ENCODE assay signal across 13 cellular contexts in the genomic region with DNA sequence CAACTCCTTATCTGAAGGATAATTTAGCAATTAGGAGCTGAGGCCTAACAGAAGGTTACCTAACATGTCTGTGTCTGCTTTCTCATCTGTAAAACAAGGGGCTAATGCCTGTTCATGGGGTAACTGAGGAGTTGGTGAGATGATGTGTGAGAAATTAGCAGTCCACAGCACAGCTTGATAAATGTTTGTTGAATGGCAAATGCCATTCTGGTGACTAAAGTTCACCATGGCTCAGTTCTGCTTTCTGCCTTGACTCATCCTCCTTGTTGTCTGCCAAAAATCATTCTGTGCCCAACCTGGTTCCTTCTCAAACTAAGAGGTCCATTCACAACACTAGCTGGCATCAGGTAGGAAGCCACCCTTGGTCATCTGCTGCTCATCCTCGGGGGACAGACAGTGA.
DNase-seq lines count a peak whose midpoint lies in the region; ATAC-seq, FAIRE-seq and TF ChIP-seq lines count a peak whose summit lies in the region.
"Had no signal": no experiment of that assay in that cellular context is flagged by ENCODE, and none has a peak within 500 bp of the region (broad histone marks: within the 10 kb centered on the region; RNA-seq: fewer than 3 reads in every experiment).

No MANE protein-coding gene starts in this region.

- H3K4me2 ChIP-seq in A549 (peak overlapping the region; percentile 14), IMR-90 (ENCODE audit: low read depth, low read length) (no peak overlapping the region; the same call in 1 of the 2 replicates), keratinocyte (ENCODE audit: control insufficient read depth, extremely low read depth, insufficient read depth, low read depth, low read length) (peak overlapping the region; percentile 60)

- H3K79me1 ChIP-seq in IMR-90 (ENCODE audit: low read depth in 1 of 2, low read length in 2 of 2): no peaks in the 10 kb centered on the region

- peak overlapping the region; percentile 69 for H2AK5ac ChIP-seq in IMR-90 (ENCODE audit: low read depth, low read length)

- peak overlapping the region; percentile 61 to 81 for H3K27ac ChIP-seq in A549
- 0 out of 2 replicates have a peak overlapping the region, but pooled peaks have one; percentile 4 for H3K27ac ChIP-seq in IMR-90 (ENCODE audit: insufficient read depth, low read length)
- peak overlapping the region; percentile 92 for H3K27ac ChIP-seq in keratinocyte (ENCODE audit: control insufficient read depth, insufficient read depth, low read length)

- BruUV-seq in IMR-90 (replicated peaks; lab: Mats Ljungman, UMichigan): no TSS peak

- H3K56ac ChIP-seq in IMR-90 (ENCODE audit: extremely low read depth, insufficient read depth, low read length): peak overlapping the region; percentile 12; the same call in 1 of the 2 replicates

- H4K20me1 ChIP-seq in IMR-90 (ENCODE audit: insufficient read depth, low read length) (no peaks in the 10 kb centered on the region), keratinocyte (ENCODE audit: control insufficient read depth, extremely low read depth, insufficient read depth, low read length) (no peaks in the 10 kb centered on the region)

- H3K9ac ChIP-seq in IMR-90 (ENCODE audit: low read depth, low read length) (no peak overlapping the region), keratinocyte (ENCODE audit: control insufficient read depth, extremely low read depth, insufficient read depth, low read length) (peak overlapping the region; percentile 69)

- H3K4me3 ChIP-seq in A549 (no peak overlapping the region), IMR-90 (ENCODE audit: insufficient read depth, low read depth, low read length) (no peak overlapping the region), astrocyte of the cerebellum (ENCODE audit: low read depth, low read length) (no peak overlapping the region), keratinocyte (ENCODE audit: control insufficient read depth in 2 of 3, extremely low read depth in 1 of 3, insufficient read depth in 2 of 3, low read depth in 1 of 3, low read length in 3 of 3) (peak overlapping the region in 2 of 3 experiments; percentile 1 to 28)

- peak overlapping the region; percentile 84 for H2BK120ac ChIP-seq in IMR-90 (ENCODE audit: low read depth, low read length)

- peak overlapping the region; percentile 68 for H3K4ac ChIP-seq in IMR-90 (ENCODE audit: low read depth, low read length)

- TF ChIP-seq EP300 in A549 (IDR thresholded peaks at IDR 0.05): no peak

- peak overlapping the region; percentile 14 for H2BK5ac ChIP-seq in IMR-90 (ENCODE audit: low read depth, low read length, poor library complexity, severe bottlenecking)

- TF ChIP-seq CTCF in A549 (IDR thresholded peaks at IDR 0.05) (no peak), IMR-90 (conservative IDR thresholded peaks at IDR 0.05; ENCODE audit: low read depth, low read length) (no peak), astrocyte of the cerebellum (IDR thresholded peaks at IDR 0.05; ENCODE audit: low read depth, low read length, missing control alignments) (no peak), keratinocyte (optimal IDR thresholded peaks at IDR 0.05 in 1 of 3, IDR thresholded peaks at IDR 0.05 in 1 of 3, conservative IDR thresholded peaks at IDR 0.05 in 1 of 3; ENCODE audit: extremely low read depth in 1 of 3, insufficient read depth in 2 of 3, low read length in 3 of 3) (no peak)

- peak overlapping the region; percentile 18; the same call in 1 of the 2 replicates for H3K23ac ChIP-seq in IMR-90 (ENCODE audit: low read depth, low read length)

- H3K27me3 ChIP-seq in IMR-90 (ENCODE audit: control insufficient read depth, insufficient read depth, low read length) (no peaks in the 10 kb centered on the region), keratinocyte (ENCODE audit: control insufficient read depth, extremely low read depth, insufficient read depth, low read length) (no peaks in the 10 kb centered on the region)

- H4K8ac ChIP-seq in IMR-90 (ENCODE audit: low read depth in 2 of 2, low read length in 2 of 2): peak overlapping the region in 1 of 2 experiments; percentile 25; a peak in 2 of 4 replicates

- FAIRE-seq in A549 (lab: Jason Lieb, UNC): peak; percentile 80
- FAIRE-seq in keratinocyte (lab: Jason Lieb, UNC): peak; percentile 100
- FAIRE-seq in GM19239 (lab: Jason Lieb, UNC): no peak
- FAIRE-seq: G401.6 had no signal

- peak; percentile 62 to 80; a peak in 3 of 6 replicates for ATAC-seq in A549
- peak; percentile 65 for ATAC-seq in IMR-90 (ENCODE audit: low read depth)
- ATAC-seq: naive thymus-derived CD8-positive, alpha-beta T cell had no signal

- intact Hi-C loops in IMR-90 (cut with micrococcal nuclease): no loop called here

- no peak overlapping the region for H2AK9ac ChIP-seq in IMR-90 (replicated peaks; ENCODE audit: low read depth, low read length, poor library complexity)

- H3K4me1 ChIP-seq in A549 (peaks cover 35% of the 10 kb centered on the region), IMR-90 (ENCODE audit: control insufficient read depth, insufficient read depth, low read length) (peaks cover 11% of the 10 kb centered on the region), keratinocyte (ENCODE audit: control insufficient read depth, extremely low read depth, insufficient read depth, low read length) (peaks cover 35% of the 10 kb centered on the region)

- no peaks in the 10 kb centered on the region for H3K79me2 ChIP-seq in keratinocyte (ENCODE audit: control insufficient read depth, insufficient read depth, low read length)

- POLR2A ChIA-PET in A549 (lab: Yijun Ruan, JAX) (no interaction called here), IMR-90 (lab: Charles Lee; ENCODE audit: unreplicated experiment) (no interaction called here)

- DNase-seq in A549 (ENCODE audit: low read depth in 1 of 2, low spot score in 1 of 2) (peak; percentile 32 to 47), IMR-90 (peak; percentile 69), astrocyte of the cerebellum (ENCODE audit: low read depth) (peak; percentile 9), keratinocyte (ENCODE audit: low read depth, low spot score) (peak; percentile 83), D341Med (ENCODE audit: low spot score) (no peak), GM19240 (ENCODE audit: insufficient read length, low spot score) (no peak), GM19239 (ENCODE audit: insufficient read length, low spot score) (no peak)
- no peak for DNase-seq in central memory CD4-positive, alpha-beta T cell
- DNase-seq: activated CD4-positive, alpha-beta memory T cell treated with anti-CD3 and anti-CD28 coated beads, Interleukin-2, amount 10 ng/mL, durations not matched to agents 7 days and 5 days; effector CD8-positive, alpha-beta T cell; naive thymus-derived CD8-positive, alpha-beta T cell; NCI-H510A treated with DMSO at 0.1 percent for 48 hours had no signal

- peak overlapping the region; percentile 67; the same call in 1 of the 2 replicates for H3K14ac ChIP-seq in IMR-90 (replicated peaks; ENCODE audit: low read depth, low read length)

- TF ChIP-seq POLR2A in A549 (IDR thresholded peaks at IDR 0.05; ENCODE audit: low read length) (no peak), IMR-90 (IDR thresholded peaks at IDR 0.05; ENCODE audit: low read depth, low read length) (no peak)

- peaks cover 12% of the 10 kb centered on the region for H3K9me1 ChIP-seq in IMR-90 (ENCODE audit: insufficient read depth, low read length)
- no peaks in the 10 kb centered on the region for H3K9me1 ChIP-seq in keratinocyte (ENCODE audit: control insufficient read depth, extremely low read depth, insufficient read depth, low read length)

- CTCF ChIA-PET in A549 (lab: Yijun Ruan, JAX) (interaction anchor here (0.9 to 1.4 kb wide), 2 partner anchors 107 to 558 kb away, joined by 3 read pairs; no protein-coding TSS in a partner anchor), IMR-90 (lab: Yijun Ruan, JAX) (no interaction called here)

- peak overlapping the region; percentile 52; the same call in 1 of the 3 replicates for H2BK15ac ChIP-seq in IMR-90 (ENCODE audit: low read depth, low read length)

- in situ Hi-C loops in IMR-90 (cut with MboI; ENCODE audit: low sequenced_read_pairs): loop anchor here (10.0 kb wide), 1 partner anchor 307 kb away; no protein-coding TSS in a partner anchor
- in situ Hi-C loops in astrocyte of the cerebellum (cut with HindIII; ENCODE audit: low sequenced_read_pairs): no loop called here

- H3K18ac ChIP-seq in IMR-90 (ENCODE audit: low read depth, low read length): peak overlapping the region; percentile 85

- H2AFZ ChIP-seq in IMR-90 (replicated peaks; ENCODE audit: low read length, poor library complexity) (peak overlapping the region; percentile 40), keratinocyte (ENCODE audit: control insufficient read depth, low read length) (no peak overlapping the region)

- TF ChIP-seq RAD21 in A549 (conservative IDR thresholded peaks at IDR 0.05 in 1 of 2, IDR thresholded peaks at IDR 0.05 in 1 of 2) (no peak; a peak in 1 of 5 replicates), IMR-90 (IDR thresholded peaks at IDR 0.05; ENCODE audit: low read length) (no peak)

- peaks cover 20% of the 10 kb centered on the region; the same call in 2 of the 3 replicates for H3K9me3 ChIP-seq in A549
- no peaks in the 10 kb centered on the region; the same call in 1 of the 2 replicates for H3K9me3 ChIP-seq in IMR-90 (ENCODE audit: control insufficient read depth, insufficient read depth, low read length)
- peaks cover 12% of the 10 kb centered on the region for H3K9me3 ChIP-seq in keratinocyte (ENCODE audit: control insufficient read depth, low read depth, low read length)

- WGBS in A549 (ENCODE audit: missing lambda C conversion rate): 0% methylated on average over 1 of the region's 1 CpG
- no CpG with 5 or more reads among the region's 1 CpG for WGBS in IMR-90 (ENCODE audit: extremely low coverage in 2 of 2, insufficient read length in 1 of 2), 2 experiments

- H4K5ac ChIP-seq in IMR-90 (ENCODE audit: low read depth, low read length): no peak overlapping the region

- peak overlapping the region; percentile 69 for H4K91ac ChIP-seq in IMR-90 (ENCODE audit: insufficient read depth, low read depth, low read length)

- H2BK20ac ChIP-seq in IMR-90 (ENCODE audit: low read depth, low read length): peak overlapping the region; percentile 76

- dilution Hi-C loops in IMR-90 (cut with HindIII; ENCODE audit: low sequenced_read_pairs, unreplicated experiment) (no loop called here), keratinocyte (cut with MboI; ENCODE audit: extremely low pct_ligation_motif_present, low sequenced_read_pairs) (no loop called here)

- no peaks in the 10 kb centered on the region for H3K36me3 ChIP-seq in IMR-90 (ENCODE audit: control insufficient read depth, insufficient read depth, low read length)
- peaks cover 0 to 3% of the 10 kb centered on the region in 2 experiments for H3K36me3 ChIP-seq in keratinocyte (ENCODE audit: control insufficient read depth in 2 of 2, extremely low read depth in 1 of 2, insufficient read depth in 2 of 2, low read length in 2 of 2)

TF ChIP-seq in A549, 52 proteins besides CTCF, POLR2A, EP300 and RAD21 (continues in another document):
- TF ChIP-seq JUNB (IDR thresholded peaks at IDR 0.05) (peak; percentile 76), GATA3 (IDR thresholded peaks at IDR 0.05; ENCODE audit: borderline replicate concordance) (peak; percentile 49; the same call in 1 of the 2 replicates)

TF ChIP-seq in IMR-90, 13 proteins besides CTCF, POLR2A, EP300 and RAD21 (continues in another document):
- TF ChIP-seq CEBPB (IDR thresholded peaks at IDR 0.05; ENCODE audit: low read depth, low read length) (no peak), FOS (IDR thresholded peaks at IDR 0.05; ENCODE audit: low read depth, low read length) (peak; percentile 43; the same call in 1 of the 2 replicates), RFX5 (IDR thresholded peaks at IDR 0.05; ENCODE audit: low read depth, low read length) (no peak)

Comparison
In these comparisons a context has a peak if more than half of its experiments do, and no peak if none do; other contexts are left out.
1. DNase-seq: peak in A549 (2 of 2), IMR-90 (single experiment), astrocyte of the cerebellum (single experiment) and keratinocyte (single experiment); none in D341Med (single experiment), GM19240 (single experiment), GM19239 (single experiment) and central memory CD4-positive, alpha-beta T cell (single experiment).
2. H3K27ac ChIP-seq: peak in every context shown above with its lines; median percentile 92 in keratinocyte; 71 in A549; 4 in IMR-90.
3. H3K4me3 ChIP-seq: peak in keratinocyte (2 of 3); none in A549 (single experiment), IMR-90 (single experiment) and astrocyte of the cerebellum (single experiment).